1 cellular context compared by ENCODE assay signal in the genomic region with DNA sequence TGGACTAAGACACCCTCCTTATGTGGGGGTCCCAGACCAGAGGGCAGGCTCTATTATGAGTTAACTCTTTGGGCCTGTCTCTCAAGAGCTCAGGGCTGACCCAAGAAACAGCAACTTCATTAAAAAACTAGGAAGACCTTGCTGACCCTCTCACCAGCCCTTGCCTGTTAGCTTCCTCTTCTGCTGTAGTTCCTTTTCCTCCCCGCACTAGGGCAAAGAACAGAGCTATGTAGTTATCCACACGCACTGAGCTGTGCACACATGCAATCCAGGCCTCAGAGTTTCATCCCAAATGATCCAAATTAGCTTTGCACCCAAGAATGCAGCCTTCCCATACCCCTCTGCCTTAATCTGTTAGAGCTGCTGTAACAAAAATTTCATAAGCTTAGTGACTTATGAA.
TF ChIP-seq lines count a peak whose summit lies in the region.

No MANE protein-coding gene starts in this region.

TF ChIP-seq in HepG2, 621 proteins besides CTCF, POLR2A, EP300 and RAD21 (continued from another document):
- TF ChIP-seq, protein P1, sequence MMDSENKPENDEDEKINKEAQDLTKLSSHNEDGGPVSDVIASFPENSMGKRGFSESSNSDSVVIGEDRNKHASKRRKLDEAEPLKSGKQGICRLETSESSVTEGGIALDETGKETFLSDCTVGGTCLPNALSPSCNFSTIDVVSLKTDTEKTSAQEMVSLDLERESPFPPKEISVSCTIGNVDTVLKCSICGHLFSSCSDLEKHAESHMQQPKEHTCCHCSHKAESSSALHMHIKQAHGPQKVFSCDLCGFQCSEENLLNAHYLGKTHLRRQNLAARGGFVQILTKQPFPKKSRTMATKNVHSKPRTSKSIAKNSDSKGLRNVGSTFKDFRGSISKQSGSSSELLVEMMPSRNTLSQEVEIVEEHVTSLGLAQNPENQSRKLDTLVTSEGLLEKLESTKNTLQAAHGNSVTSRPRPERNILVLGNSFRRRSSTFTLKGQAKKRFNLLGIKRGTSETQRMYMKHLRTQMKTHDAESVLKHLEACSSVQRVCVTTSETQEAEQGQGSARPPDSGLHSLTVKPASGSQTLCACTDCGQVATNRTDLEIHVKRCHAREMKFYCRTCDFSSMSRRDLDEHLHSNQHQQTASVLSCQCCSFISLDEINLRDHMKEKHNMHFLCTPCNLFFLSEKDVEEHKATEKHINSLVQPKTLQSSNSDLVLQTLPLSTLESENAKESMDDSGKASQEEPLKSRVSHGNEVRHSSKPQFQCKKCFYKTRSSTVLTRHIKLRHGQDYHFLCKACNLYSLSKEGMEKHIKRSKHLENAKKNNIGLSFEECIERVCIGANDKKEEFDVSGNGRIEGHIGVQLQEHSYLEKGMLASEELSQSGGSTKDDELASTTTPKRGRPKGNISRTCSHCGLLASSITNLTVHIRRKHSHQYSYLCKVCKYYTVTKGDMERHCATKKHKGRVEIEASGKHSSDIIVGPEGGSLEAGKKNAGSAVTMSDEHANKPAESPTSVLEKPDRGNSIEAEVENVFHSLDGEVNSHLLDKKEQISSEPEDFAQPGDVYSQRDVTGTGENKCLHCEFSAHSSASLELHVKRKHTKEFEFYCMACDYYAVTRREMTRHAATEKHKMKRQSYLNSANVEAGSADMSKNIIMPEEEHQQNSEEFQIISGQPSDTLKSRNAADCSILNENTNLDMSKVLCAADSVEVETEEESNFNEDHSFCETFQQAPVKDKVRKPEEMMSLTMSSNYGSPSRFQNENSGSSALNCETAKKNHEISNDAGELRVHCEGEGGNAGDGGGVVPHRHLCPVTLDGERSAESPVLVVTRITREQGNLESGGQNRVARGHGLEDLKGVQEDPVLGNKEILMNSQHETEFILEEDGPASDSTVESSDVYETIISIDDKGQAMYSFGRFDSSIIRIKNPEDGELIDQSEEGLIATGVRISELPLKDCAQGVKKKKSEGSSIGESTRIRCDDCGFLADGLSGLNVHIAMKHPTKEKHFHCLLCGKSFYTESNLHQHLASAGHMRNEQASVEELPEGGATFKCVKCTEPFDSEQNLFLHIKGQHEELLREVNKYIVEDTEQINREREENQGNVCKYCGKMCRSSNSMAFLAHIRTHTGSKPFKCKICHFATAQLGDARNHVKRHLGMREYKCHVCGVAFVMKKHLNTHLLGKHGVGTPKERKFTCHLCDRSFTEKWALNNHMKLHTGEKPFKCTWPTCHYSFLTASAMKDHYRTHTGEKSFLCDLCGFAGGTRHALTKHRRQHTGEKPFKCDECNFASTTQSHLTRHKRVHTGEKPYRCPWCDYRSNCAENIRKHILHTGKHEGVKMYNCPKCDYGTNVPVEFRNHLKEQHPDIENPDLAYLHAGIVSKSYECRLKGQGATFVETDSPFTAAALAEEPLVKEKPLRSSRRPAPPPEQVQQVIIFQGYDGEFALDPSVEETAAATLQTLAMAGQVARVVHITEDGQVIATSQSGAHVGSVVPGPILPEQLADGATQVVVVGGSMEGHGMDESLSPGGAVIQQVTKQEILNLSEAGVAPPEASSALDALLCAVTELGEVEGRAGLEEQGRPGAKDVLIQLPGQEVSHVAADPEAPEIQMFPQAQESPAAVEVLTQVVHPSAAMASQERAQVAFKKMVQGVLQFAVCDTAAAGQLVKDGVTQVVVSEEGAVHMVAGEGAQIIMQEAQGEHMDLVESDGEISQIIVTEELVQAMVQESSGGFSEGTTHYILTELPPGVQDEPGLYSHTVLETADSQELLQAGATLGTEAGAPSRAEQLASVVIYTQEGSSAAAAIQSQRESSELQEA (CRISPR knock-in tag; IDR thresholded peaks at IDR 0.05; ENCODE audit: not compliant biosample characterization), result no peak
- TF ChIP-seq TBP (CRISPR knock-in tag; IDR thresholded peaks at IDR 0.05) (no peak), TGIF2 (CRISPR knock-in tag; IDR thresholded peaks at IDR 0.05) (no peak), NFE2 (CRISPR knock-in tag; IDR thresholded peaks at IDR 0.05) (no peak), TCF7L2 (IDR thresholded peaks at IDR 0.05; ENCODE audit: low read depth, low read length) (no peak), ZNF841 (CRISPR knock-in tag; IDR thresholded peaks at IDR 0.05; ENCODE audit: borderline replicate concordance) (no peak), TCF12 (IDR thresholded peaks at IDR 0.05) (no peak), TCF12 (CRISPR knock-in tag; IDR thresholded peaks at IDR 0.05) (no peak), EHMT2 (IDR thresholded peaks at IDR 0.05; ENCODE audit: borderline replicate concordance, low read depth, low read length) (no peak), NFKBIZ (CRISPR knock-in tag; IDR thresholded peaks at IDR 0.05) (no peak), PCBP1 (IDR thresholded peaks at IDR 0.05; ENCODE audit: borderline replicate concordance, low read depth, low read length) (no peak), TBX3 (IDR thresholded peaks at IDR 0.05; ENCODE audit: borderline replicate concordance) (no peak), SMARCE1 (IDR thresholded peaks at IDR 0.05; ENCODE audit: borderline replicate concordance) (no peak), PTBP1 (IDR thresholded peaks at IDR 0.05; ENCODE audit: low read depth, low read length, poor library complexity, severe bottlenecking) (no peak)
- TF ChIP-seq, protein P2, sequence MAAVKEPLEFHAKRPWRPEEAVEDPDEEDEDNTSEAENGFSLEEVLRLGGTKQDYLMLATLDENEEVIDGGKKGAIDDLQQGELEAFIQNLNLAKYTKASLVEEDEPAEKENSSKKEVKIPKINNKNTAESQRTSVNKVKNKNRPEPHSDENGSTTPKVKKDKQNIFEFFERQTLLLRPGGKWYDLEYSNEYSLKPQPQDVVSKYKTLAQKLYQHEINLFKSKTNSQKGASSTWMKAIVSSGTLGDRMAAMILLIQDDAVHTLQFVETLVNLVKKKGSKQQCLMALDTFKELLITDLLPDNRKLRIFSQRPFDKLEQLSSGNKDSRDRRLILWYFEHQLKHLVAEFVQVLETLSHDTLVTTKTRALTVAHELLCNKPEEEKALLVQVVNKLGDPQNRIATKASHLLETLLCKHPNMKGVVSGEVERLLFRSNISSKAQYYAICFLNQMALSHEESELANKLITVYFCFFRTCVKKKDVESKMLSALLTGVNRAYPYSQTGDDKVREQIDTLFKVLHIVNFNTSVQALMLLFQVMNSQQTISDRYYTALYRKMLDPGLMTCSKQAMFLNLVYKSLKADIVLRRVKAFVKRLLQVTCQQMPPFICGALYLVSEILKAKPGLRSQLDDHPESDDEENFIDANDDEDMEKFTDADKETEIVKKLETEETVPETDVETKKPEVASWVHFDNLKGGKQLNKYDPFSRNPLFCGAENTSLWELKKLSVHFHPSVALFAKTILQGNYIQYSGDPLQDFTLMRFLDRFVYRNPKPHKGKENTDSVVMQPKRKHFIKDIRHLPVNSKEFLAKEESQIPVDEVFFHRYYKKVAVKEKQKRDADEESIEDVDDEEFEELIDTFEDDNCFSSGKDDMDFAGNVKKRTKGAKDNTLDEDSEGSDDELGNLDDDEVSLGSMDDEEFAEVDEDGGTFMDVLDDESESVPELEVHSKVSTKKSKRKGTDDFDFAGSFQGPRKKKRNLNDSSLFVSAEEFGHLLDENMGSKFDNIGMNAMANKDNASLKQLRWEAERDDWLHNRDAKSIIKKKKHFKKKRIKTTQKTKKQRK (IDR thresholded peaks at IDR 0.05; ENCODE audit: low read length), result no peak
- TF ChIP-seq, protein P3, sequence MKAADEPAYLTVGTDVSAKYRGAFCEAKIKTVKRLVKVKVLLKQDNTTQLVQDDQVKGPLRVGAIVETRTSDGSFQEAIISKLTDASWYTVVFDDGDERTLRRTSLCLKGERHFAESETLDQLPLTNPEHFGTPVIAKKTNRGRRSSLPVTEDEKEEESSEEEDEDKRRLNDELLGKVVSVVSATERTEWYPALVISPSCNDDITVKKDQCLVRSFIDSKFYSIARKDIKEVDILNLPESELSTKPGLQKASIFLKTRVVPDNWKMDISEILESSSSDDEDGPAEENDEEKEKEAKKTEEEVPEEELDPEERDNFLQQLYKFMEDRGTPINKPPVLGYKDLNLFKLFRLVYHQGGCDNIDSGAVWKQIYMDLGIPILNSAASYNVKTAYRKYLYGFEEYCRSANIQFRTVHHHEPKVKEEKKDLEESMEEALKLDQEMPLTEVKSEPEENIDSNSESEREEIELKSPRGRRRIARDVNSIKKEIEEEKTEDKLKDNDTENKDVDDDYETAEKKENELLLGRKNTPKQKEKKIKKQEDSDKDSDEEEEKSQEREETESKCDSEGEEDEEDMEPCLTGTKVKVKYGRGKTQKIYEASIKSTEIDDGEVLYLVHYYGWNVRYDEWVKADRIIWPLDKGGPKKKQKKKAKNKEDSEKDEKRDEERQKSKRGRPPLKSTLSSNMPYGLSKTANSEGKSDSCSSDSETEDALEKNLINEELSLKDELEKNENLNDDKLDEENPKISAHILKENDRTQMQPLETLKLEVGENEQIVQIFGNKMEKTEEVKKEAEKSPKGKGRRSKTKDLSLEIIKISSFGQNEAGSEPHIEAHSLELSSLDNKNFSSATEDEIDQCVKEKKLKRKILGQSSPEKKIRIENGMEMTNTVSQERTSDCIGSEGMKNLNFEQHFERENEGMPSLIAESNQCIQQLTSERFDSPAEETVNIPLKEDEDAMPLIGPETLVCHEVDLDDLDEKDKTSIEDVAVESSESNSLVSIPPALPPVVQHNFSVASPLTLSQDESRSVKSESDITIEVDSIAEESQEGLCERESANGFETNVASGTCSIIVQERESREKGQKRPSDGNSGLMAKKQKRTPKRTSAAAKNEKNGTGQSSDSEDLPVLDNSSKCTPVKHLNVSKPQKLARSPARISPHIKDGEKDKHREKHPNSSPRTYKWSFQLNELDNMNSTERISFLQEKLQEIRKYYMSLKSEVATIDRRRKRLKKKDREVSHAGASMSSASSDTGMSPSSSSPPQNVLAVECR (CRISPR knock-in tag; IDR thresholded peaks at IDR 0.05; ENCODE audit: borderline replicate concordance), result no peak
